ENCODE assay signal across 16 cellular contexts in the genomic region with DNA sequence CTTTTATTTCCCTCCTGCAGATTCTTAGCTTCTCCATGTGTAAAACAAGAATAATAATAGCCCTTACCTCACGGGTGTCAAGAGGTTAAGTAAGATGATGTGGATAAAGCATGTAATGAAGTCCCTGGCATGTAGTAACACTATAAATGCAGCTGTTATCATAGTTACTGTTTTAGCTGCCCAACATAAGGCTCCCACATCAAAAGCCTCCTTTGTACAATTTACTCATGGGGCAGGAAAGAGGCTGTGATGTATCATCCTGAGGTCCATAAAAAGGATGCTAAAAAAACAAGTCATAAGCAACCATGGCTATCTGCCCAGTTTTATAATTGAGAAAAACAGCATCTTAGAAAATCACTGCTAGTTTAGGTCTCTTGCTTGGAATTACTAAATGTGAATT.
DNase-seq lines count a peak whose midpoint lies in the region; ATAC-seq and TF ChIP-seq lines count a peak whose summit lies in the region.
"Had no signal": no experiment of that assay in that cellular context is flagged by ENCODE, and none has a peak within 500 bp of the region (broad histone marks: within the 10 kb centered on the region; RNA-seq: fewer than 3 reads in every experiment).

No MANE protein-coding gene starts in this region.

- H2AFZ ChIP-seq in PC-3 (ENCODE audit: low read length) = no peak overlapping the region

- H3K9me2 ChIP-seq in PC-3 (replicated peaks; ENCODE audit: low read length) = no peaks in the 10 kb centered on the region

- H3K36me3 ChIP-seq in PC-3 (ENCODE audit: low read depth, low read length) (no peaks in the 10 kb centered on the region), right atrium auricular region (no peaks in the 10 kb centered on the region)

- ATAC-seq in activated T-cell treated with anti-CD3 and anti-CD28 coated beads, Interleukin-2, amount 50 U/mL, for 72 hours (replicated peaks in 1 of 2) = peak; percentile 37 to 61
- ATAC-seq in PC-3 = peak; percentile 29; the same call in 1 of the 2 replicates
- ATAC-seq in foreskin keratinocyte = peak; percentile 46
- ATAC-seq: A549 had no signal

- peaks cover 4% of the 10 kb centered on the region for H3K4me1 Mint-ChIP-seq in activated T-cell treated with anti-CD3 and anti-CD28 coated beads, Interleukin-2, amount 50 U/mL, for 72 hours (ENCODE audit: low read depth)

- no peaks in the 10 kb centered on the region for H3K9me3 Mint-ChIP-seq in activated T-cell treated with anti-CD3 and anti-CD28 coated beads, Interleukin-2, amount 50 U/mL, for 72 hours

- no peaks in the 10 kb centered on the region for H3F3A ChIP-seq in PC-3 (ENCODE audit: low read length, unreplicated experiment)

- H3K27me3 ChIP-seq in PC-3 (ENCODE audit: low read length) (no peaks in the 10 kb centered on the region), foreskin keratinocyte (no peaks in the 10 kb centered on the region), right atrium auricular region (no peaks in the 10 kb centered on the region)

- H3K27me3 Mint-ChIP-seq in activated T-cell treated with anti-CD3 and anti-CD28 coated beads, Interleukin-2, amount 50 U/mL, for 72 hours (ENCODE audit: low read depth) = no peaks in the 10 kb centered on the region

- peak overlapping the region; percentile 47 for H3K27ac Mint-ChIP-seq in activated T-cell treated with anti-CD3 and anti-CD28 coated beads, Interleukin-2, amount 50 U/mL, for 72 hours

- H3K4me3 ChIP-seq in PC-3 (ENCODE audit: low read length) (no peak overlapping the region), right atrium auricular region (no peak overlapping the region)
- H3K4me3 ChIP-seq: A549 had no signal

- intact Hi-C loops in PC-3 (cut with micrococcal nuclease) = no loop called here

- H3K9ac ChIP-seq in PC-3 (ENCODE audit: low read length) = peak overlapping the region; percentile 92

- DNase-seq in activated T-cell treated with anti-CD3 and anti-CD28 coated beads, Interleukin-2, amount 50 U/mL, for 72 hours = no peak
- no peak for DNase-seq in activated T-cell treated with anti-CD3 and anti-CD28 coated beads, Interleukin-2, amount 50 U/mL, for 1 hour
- DNase-seq in PC-3 = peak; percentile 89
- DNase-seq in foreskin keratinocyte = peak; percentile 51 to 78
- no peak for DNase-seq in anterior cingulate cortex (lab: John Stamatoyannopoulos, UW)
- no peak for DNase-seq in right atrium auricular region (ENCODE audit: low spot score)
- no peak for DNase-seq in NCI-H82 (lab: John Stamatoyannopoulos, UW)
- DNase-seq: COR-L47, DMS153, GOT3, NCI-H1105 treated with DMSO at 0.1 percent for 48 hours, NCI-H1694 treated with DMSO at 0.1 percent for 48 hours, NCI-H2107, SIG-M5 had no signal

- peaks cover 55% of the 10 kb centered on the region for H3K4me1 ChIP-seq in PC-3 (ENCODE audit: insufficient read depth, low read length)
- H3K4me1 ChIP-seq in foreskin keratinocyte = no peaks in the 10 kb centered on the region
- no peaks in the 10 kb centered on the region for H3K4me1 ChIP-seq in right atrium auricular region
- H3K4me1 ChIP-seq: A549 had no signal

- no peaks in the 10 kb centered on the region for H3K79me2 ChIP-seq in PC-3 (ENCODE audit: low read length)

- POLR2A ChIA-PET in PC-3 (lab: Charles Lee; ENCODE audit: unreplicated experiment) = interaction anchor here (0.6 kb wide), 1 partner anchor 49 kb away, joined by 3 read pairs; no protein-coding TSS in a partner anchor

- peak overlapping the region in 1 of 2 donors; percentile 15 for H3K4me3 Mint-ChIP-seq in activated T-cell treated with anti-CD3 and anti-CD28 coated beads, Interleukin-2, amount 50 U/mL, for 72 hours

- CTCF ChIA-PET in PC-3 (lab: Charles Lee) = no interaction called here

- TF ChIP-seq CTCF in PC-3 (conservative IDR thresholded peaks at IDR 0.05; ENCODE audit: low read depth, low read length) (no peak), foreskin keratinocyte (conservative IDR thresholded peaks at IDR 0.05) (no peak), right atrium auricular region (IDR thresholded peaks at IDR 0.05) (no peak)

- H3K9me3 ChIP-seq in PC-3 (ENCODE audit: low read length) = no peaks in the 10 kb centered on the region
- H3K9me3 ChIP-seq in right atrium auricular region = no peaks in the 10 kb centered on the region
- H3K9me3 ChIP-seq: A549 had no signal

- no peak overlapping the region for H3K4me2 ChIP-seq in PC-3 (ENCODE audit: low read length)
- H3K4me2 ChIP-seq: A549 had no signal

- H3K36me3 Mint-ChIP-seq in activated T-cell treated with anti-CD3 and anti-CD28 coated beads, Interleukin-2, amount 50 U/mL, for 72 hours (ENCODE audit: insufficient read depth in 2 of 2) = no peaks in the 10 kb centered on the region

- H3K27ac ChIP-seq in PC-3 (ENCODE audit: low read length) (peak overlapping the region; percentile 96), foreskin keratinocyte (no peak overlapping the region), right atrium auricular region (no peak overlapping the region)
- H3K27ac ChIP-seq: A549, C4-2B had no signal

- BruUV-seq in PC-3 (replicated peaks; lab: Mats Ljungman, UMichigan) = no TSS peak

- no peaks in the 10 kb centered on the region for H4K20me1 ChIP-seq in PC-3 (ENCODE audit: low read length)

Comparison
In these comparisons a context has a peak if more than half of its experiments do, and no peak if none do; other contexts are left out.
1. DNase-seq: peak in PC-3 (single experiment) and foreskin keratinocyte (2 of 2); none in activated T-cell treated with anti-CD3 and anti-CD28 coated beads, Interleukin-2, amount 50 U/mL, for 72 hours (0 of 2), activated T-cell treated with anti-CD3 and anti-CD28 coated beads, Interleukin-2, amount 50 U/mL, for 1 hour (single experiment), anterior cingulate cortex (0 of 58), right atrium auricular region (single experiment) and NCI-H82 (single experiment).
2. Peak in every context shown above with its lines, with median percentiles within 50 percentile points of each other: ATAC-seq.